In genomic region chr5:150600951-150601773, GRCh38 we compare ENCODE assay signal across 12 cellular contexts. TPM values are rescaled to one million over a fixed set of nuclear protein-coding genes. Genes with fewer than 3 reads are reported as not detected.
DNase-seq lines count a peak whose midpoint lies in the region; ATAC-seq and TF ChIP-seq lines count a peak whose summit lies in the region.
"Had no signal": no experiment of that assay in that cellular context is flagged by ENCODE, and none has a peak within 500 bp of the region (broad histone marks: within the 10 kb centered on the region; RNA-seq: fewer than 3 reads in every experiment).

No MANE protein-coding gene starts in this region.

- peak overlapping the region; percentile 84 for H3K4me2 ChIP-seq in SK-N-SH

- no peaks in the 10 kb centered on the region for H3K9me2 ChIP-seq in SK-N-SH

- peak; percentile 64 for DNase-seq in AG20443 (ENCODE audit: low spot score)
- peak; percentile 91 for DNase-seq in SK-N-SH
- DNase-seq in left cardiac atrium: peak; percentile 32
- DNase-seq in gastrocnemius medialis: peak in 1 of 2 donors; percentile 57
- DNase-seq in H4 (ENCODE audit: low spot score): no peak
- DNase-seq in GOT3 (lab: John Stamatoyannopoulos, UW): no peak
- DNase-seq: AML-193; naive thymus-derived CD8-positive, alpha-beta T cell; NCI-H1105 treated with DMSO at 0.1 percent for 48 hours; NCI-H510A treated with DMSO at 0.1 percent for 48 hours had no signal

- H3K36me3 ChIP-seq in SK-N-SH (replicated peaks in 1 of 2; ENCODE audit: control insufficient read depth in 1 of 2, insufficient read depth in 2 of 2, low read length in 1 of 2): no peaks in the 10 kb centered on the region
- no peaks in the 10 kb centered on the region for H3K36me3 ChIP-seq in gastrocnemius medialis

- no peak for TF ChIP-seq POLR2A in gastrocnemius medialis (IDR thresholded peaks at IDR 0.05)

- TF ChIP-seq RAD21 in SK-N-SH (IDR thresholded peaks at IDR 0.05; ENCODE audit: low read length): peak; percentile 16; the same call in 1 of the 2 replicates

- no peak for TF ChIP-seq CTCF in SK-N-SH (IDR thresholded peaks at IDR 0.05)
- TF ChIP-seq CTCF in gastrocnemius medialis (IDR thresholded peaks at IDR 0.05 in 4 of 5, conservative IDR thresholded peaks at IDR 0.05 in 1 of 5): no peak

- H2AFZ ChIP-seq in SK-N-SH (ENCODE audit: low read depth): peak overlapping the region; percentile 60; the same call in 1 of the 2 replicates

- H3K27ac ChIP-seq in SK-N-SH (ENCODE audit: low read depth in 2 of 2, low read length in 1 of 2) (peak overlapping the region; percentile 85 to 99), gastrocnemius medialis (peak overlapping the region; percentile 85 to 98 (median 90))

- intact Hi-C loops in left cardiac atrium (cut with DNase I): no loop called here
- intact Hi-C loops in gastrocnemius medialis (cut with DNase I; ENCODE audit: low total_unique reads): no loop called here

- H3K9me3 ChIP-seq in SK-N-SH (no peaks in the 10 kb centered on the region), gastrocnemius medialis (no peaks in the 10 kb centered on the region)

- CTCF ChIA-PET in SK-N-SH (lab: Yijun Ruan, JAX): interaction anchor here (0.6 to 4.2 kb wide), 13 partner anchors 8 to 56 kb away, joined by 3 to 32 read pairs (median 3); no protein-coding TSS in a partner anchor

- WGBS in SK-N-SH (ENCODE audit: low lambda C conversion rate): 16% methylated on average over 24 of the region's 28 CpGs

- no peaks in the 10 kb centered on the region for H4K20me1 ChIP-seq in SK-N-SH (ENCODE audit: insufficient read depth)

- in situ Hi-C loops in gastrocnemius medialis (cut with MboI; ENCODE audit: low sequenced_read_pairs in 4 of 4): no loop called here

- H3K4me3 ChIP-seq in SK-N-SH (ENCODE audit: low read depth in 2 of 2, low read length in 1 of 2) (peak overlapping the region; percentile 42 to 46), gastrocnemius medialis (peak overlapping the region; percentile 17 to 38 (median 28))

- TF ChIP-seq EP300 in SK-N-SH (IDR thresholded peaks at IDR 0.05; ENCODE audit: borderline replicate concordance in 1 of 2, low read depth in 1 of 2, low read length in 1 of 2): peak; percentile 82 to 96

- POLR2A ChIA-PET in SK-N-SH (lab: Yijun Ruan, JAX): interaction anchor here (0.7 to 2.4 kb wide), 22 partner anchors 10 to 100 kb away, joined by 3 to 15 read pairs (median 5); partner anchors contain the start of genes RBM22 and SYNPO

- no peaks in the 10 kb centered on the region for H3K27me3 ChIP-seq in SK-N-SH (ENCODE audit: insufficient read depth)
- H3K27me3 ChIP-seq in gastrocnemius medialis: no peaks in the 10 kb centered on the region

- H3K79me2 ChIP-seq in SK-N-SH (ENCODE audit: insufficient read depth): no peaks in the 10 kb centered on the region

- no peaks in the 10 kb centered on the region for H3F3A ChIP-seq in SK-N-SH (replicated peaks; ENCODE audit: insufficient read depth)

- H3K9ac ChIP-seq in SK-N-SH: peak overlapping the region; percentile 71; the same call in 1 of the 2 replicates

- ATAC-seq in left cardiac atrium (peak; percentile 35 to 37), gastrocnemius medialis (peak; percentile 72 to 88), HG03097 (IDR thresholded peaks at IDR 0.05; ENCODE audit: low FRiP score, unreplicated experiment) (no peak), GM21367 (IDR thresholded peaks at IDR 0.05; ENCODE audit: unreplicated experiment) (no peak)
- ATAC-seq: naive thymus-derived CD8-positive, alpha-beta T cell had no signal

- H3K4me1 ChIP-seq in SK-N-SH (ENCODE audit: control insufficient read depth in 1 of 2, insufficient read depth in 2 of 2, low read depth in 1 of 2, low read length in 1 of 2) (peaks cover 29 to 82% of the 10 kb centered on the region in 2 experiments), gastrocnemius medialis (peaks cover 47 to 55% of the 10 kb centered on the region in 2 donors)

TF ChIP-seq in SK-N-SH, 30 proteins besides CTCF, POLR2A, EP300 and RAD21 (continues in another document):
- peak; percentile 85; the same call in 1 of the 2 replicates for TF ChIP-seq RCOR1 (IDR thresholded peaks at IDR 0.05; ENCODE audit: low read length)
- peak; percentile 60 for TF ChIP-seq PBX3 (IDR thresholded peaks at IDR 0.05)
- TF ChIP-seq POLR2AphosphoS5 (IDR thresholded peaks at IDR 0.05; ENCODE audit: low read depth, low read length): peak; percentile 77
- TF ChIP-seq TEAD4 (IDR thresholded peaks at IDR 0.05; ENCODE audit: borderline replicate concordance, insufficient read depth): 0 out of 2 replicates have a peak, but pooled peaks have one; percentile 55
- peak; percentile 91 for TF ChIP-seq FOXJ3 (CRISPR knock-in tag; IDR thresholded peaks at IDR 0.05)
- no peak for TF ChIP-seq IRF3 (IDR thresholded peaks at IDR 0.05; ENCODE audit: low read depth, low read length)
- TF ChIP-seq EZH2phosphoT487 (IDR thresholded peaks at IDR 0.05; ENCODE audit: borderline replicate concordance, low read depth): no peak
- TF ChIP-seq JUND (IDR thresholded peaks at IDR 0.05): no peak
- no peak for TF ChIP-seq USF2 (IDR thresholded peaks at IDR 0.05; ENCODE audit: borderline replicate concordance, low read depth, low read length)
- no peak for TF ChIP-seq MEF2A (IDR thresholded peaks at IDR 0.05; ENCODE audit: borderline replicate concordance, low read depth)
- TF ChIP-seq SIN3A (IDR thresholded peaks at IDR 0.05; ENCODE audit: borderline replicate concordance, low read depth, low read length): no peak
- TF ChIP-seq USF1 (IDR thresholded peaks at IDR 0.05; ENCODE audit: borderline replicate concordance, low read depth): 0 out of 2 replicates have a peak, but pooled peaks have one; percentile 19
- no peak for TF ChIP-seq GABPA (IDR thresholded peaks at IDR 0.05; ENCODE audit: low read depth)
- peak; percentile 93 for TF ChIP-seq CHD2 (IDR thresholded peaks at IDR 0.05; ENCODE audit: low read length, partially characterized antibody)
- TF ChIP-seq MXI1 (IDR thresholded peaks at IDR 0.05; ENCODE audit: low read depth, low read length): peak; percentile 50; the same call in 1 of the 2 replicates
- TF ChIP-seq NFIC (IDR thresholded peaks at IDR 0.05; ENCODE audit: borderline replicate concordance): peak; percentile 84
- no peak; the same call in 1 of the 2 replicates for TF ChIP-seq GATA2 (CRISPR knock-in tag; IDR thresholded peaks at IDR 0.05)
- TF ChIP-seq TCF12 (IDR thresholded peaks at IDR 0.05): peak; percentile 99

RNA-seq across cellular contexts. Expression of gene SYNPO, which starts 39.3 kb away (rescaled TPM):
- 3.0 and 5.1 TPM in 2 replicates for polyA plus RNA-seq in SK-N-SH (2012; rRNA removed)
- polyA plus RNA-seq in SK-N-SH (2012; cell fraction: cytosol; rRNA removed): 3.3 and 4.5 TPM in 2 replicates
- polyA plus RNA-seq in SK-N-SH (2012; cell fraction: nucleus; rRNA removed): 9.8 and 14.0 TPM in 2 replicates
- 100 to 1,000 TPM; 503 to 769 TPM for total RNA-seq in left cardiac atrium
- total RNA-seq in gastrocnemius medialis: 100 to 1,000 TPM; 419 to 569 (median 539) TPM
- 4.3 and 7.1 TPM in 2 replicates for total RNA-seq in H4 (2014; rRNA removed; shearing (Covaris generic))
- polyA plus RNA-seq: naive thymus-derived CD8-positive, alpha-beta T cell had no signal

RNA-seq across cellular contexts. Expression of gene MYOZ3, which starts 59.9 kb away (rescaled TPM):
- 0.26 and 0.41 TPM in 2 replicates for polyA plus RNA-seq in SK-N-SH (2012; rRNA removed)
- polyA plus RNA-seq in SK-N-SH (2012; cell fraction: cytosol; rRNA removed): 0.31 and 0.35 TPM in 2 replicates
- 0.48 and 0.67 TPM in 2 replicates for polyA plus RNA-seq in SK-N-SH (2012; cell fraction: nucleus; rRNA removed)
- total RNA-seq in left cardiac atrium (1 to 10 TPM; 2.9 to 3.0 TPM), gastrocnemius medialis (10 to 100 TPM in 3 of 4 donors, 1 to 10 TPM in 1; 4.8 to 12.6 (median 11.3) TPM)
- not detected in 2 replicates for total RNA-seq in H4 (2014; rRNA removed; shearing (Covaris generic))
- total RNA-seq: naive thymus-derived CD8-positive, alpha-beta T cell had no signal

Comparison
In these comparisons a context has a peak if more than half of its experiments do, and no peak if none do; other contexts are left out.
1. DNase-seq: peak in AG20443 (single experiment), SK-N-SH (single experiment) and left cardiac atrium (single experiment); none in H4 (single experiment) and GOT3 (single experiment).
2. ATAC-seq: peak in left cardiac atrium (2 of 2) and gastrocnemius medialis (2 of 2); none in HG03097 (single experiment) and GM21367 (single experiment).
3. RNA of gene SYNPO, which starts 39.3 kb away (total RNA-seq): 503 to 769 TPM in left cardiac atrium and 419 to 569 TPM in gastrocnemius medialis; 4.3 to 7.1 TPM in H4; every median in the first group is over 10 times any median in the second.